Comparison of ENCODE assay signal across 9 cellular contexts in the genomic region with DNA sequence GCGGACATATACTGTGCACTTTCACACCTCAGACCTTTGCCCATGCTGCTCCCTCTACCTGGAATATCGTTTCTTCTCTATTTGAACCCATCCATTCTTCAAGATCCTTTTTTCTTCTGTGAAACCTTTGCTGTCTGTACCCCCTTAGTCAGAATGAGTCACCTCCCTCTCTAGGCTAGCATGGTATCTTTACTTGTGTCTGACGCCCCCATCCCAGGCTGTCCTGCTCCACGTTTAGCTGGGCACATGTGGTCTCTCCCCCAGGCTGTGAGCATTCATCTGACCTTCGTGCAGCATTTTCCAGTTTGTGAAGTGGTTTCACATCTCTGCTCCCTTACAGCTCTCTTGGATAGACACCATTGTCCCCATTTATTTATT. TPM values are rescaled to one million over a fixed set of nuclear protein-coding genes. Genes with fewer than 3 reads are reported as not detected.
DNase-seq lines count a peak whose midpoint lies in the region; ATAC-seq and TF ChIP-seq lines count a peak whose summit lies in the region.
"Had no signal": no experiment of that assay in that cellular context is flagged by ENCODE, and none has a peak within 500 bp of the region (broad histone marks: within the 10 kb centered on the region; RNA-seq: fewer than 3 reads in every experiment).

No MANE protein-coding gene starts in this region.

- TF ChIP-seq CTCF in adrenal gland (IDR thresholded peaks at IDR 0.05) (no peak), smooth muscle cell (IDR thresholded peaks at IDR 0.05; ENCODE audit: borderline replicate concordance, insufficient read depth, poor library complexity, severe bottlenecking) (no peak)

- H3K27ac ChIP-seq in adrenal gland, result peak overlapping the region; percentile 48 to 93 (median 71)
- H3K27ac ChIP-seq in iPS-20b (ENCODE audit: low read length), result no peak overlapping the region
- peak overlapping the region; percentile 74 for H3K27ac ChIP-seq in smooth muscle cell (ENCODE audit: low read depth)
- H3K27ac ChIP-seq in Karpas-422 (ENCODE audit: low read length), result no peak overlapping the region

- H3K79me2 ChIP-seq in smooth muscle cell (ENCODE audit: low read depth) (no peaks in the 10 kb centered on the region), Karpas-422 (ENCODE audit: low read length) (no peaks in the 10 kb centered on the region)

- WGBS in adrenal gland, 4 donors, result 22 to 31% (median 24%) methylated on average over 4 to 5 of the region's 5 CpGs
- WGBS in smooth muscle cell (ENCODE audit: low lambda C conversion rate), result 3% methylated on average over 5 of the region's 5 CpGs

- H4K20me1 ChIP-seq in smooth muscle cell (ENCODE audit: low read depth) (no peaks in the 10 kb centered on the region), Karpas-422 (ENCODE audit: insufficient read depth, low read depth, low read length) (no peaks in the 10 kb centered on the region)

- H3K9me2 ChIP-seq in Karpas-422 (replicated peaks; ENCODE audit: insufficient read depth, low read length), result no peaks in the 10 kb centered on the region

- intact Hi-C loops in adrenal gland (cut with DNase I), result no loop called here

- POLR2A ChIA-PET in HEK293T (lab: Yijun Ruan, JAX), result interaction anchor here (5.2 kb wide), 1 partner anchor 12 kb away, joined by 108 read pairs; a partner anchor contains a TSS

- no peaks in the 10 kb centered on the region for H3F3A ChIP-seq in smooth muscle cell (ENCODE audit: low read depth)

- H3K27me3 ChIP-seq in adrenal gland, result no peaks in the 10 kb centered on the region
- H3K27me3 ChIP-seq in iPS-20b (ENCODE audit: insufficient read depth, low read length), result peaks cover 22% of the 10 kb centered on the region
- no peaks in the 10 kb centered on the region for H3K27me3 ChIP-seq in smooth muscle cell (ENCODE audit: low read depth)
- H3K27me3 ChIP-seq in Karpas-422 (ENCODE audit: low read length), result no peaks in the 10 kb centered on the region

- no peak overlapping the region for H3K9ac ChIP-seq in iPS-20b (ENCODE audit: low read depth, low read length)
- no peak overlapping the region for H3K9ac ChIP-seq in smooth muscle cell (ENCODE audit: low read depth)
- H3K9ac ChIP-seq in Karpas-422 (ENCODE audit: low read length), result no peak overlapping the region

- no peak overlapping the region for H2AFZ ChIP-seq in smooth muscle cell (ENCODE audit: low read depth)
- no peak overlapping the region for H2AFZ ChIP-seq in Karpas-422 (ENCODE audit: low read length)

- H3K4me1 ChIP-seq in adrenal gland (replicated peaks in 1 of 2) (peaks cover 8 to 16% of the 10 kb centered on the region in 2 donors), iPS-20b (ENCODE audit: insufficient read depth, low read length) (peaks cover 5% of the 10 kb centered on the region), smooth muscle cell (ENCODE audit: low read depth) (peaks cover 27% of the 10 kb centered on the region), Karpas-422 (ENCODE audit: low read length) (peaks cover 9% of the 10 kb centered on the region)

- H3K9me3 ChIP-seq in adrenal gland (replicated peaks in 1 of 3) (no peaks in the 10 kb centered on the region), iPS-20b (ENCODE audit: insufficient read depth, low read depth, low read length) (no peaks in the 10 kb centered on the region), smooth muscle cell (replicated peaks; ENCODE audit: low read depth) (no peaks in the 10 kb centered on the region), Karpas-422 (ENCODE audit: low read length) (no peaks in the 10 kb centered on the region)

- H3K4me2 ChIP-seq in smooth muscle cell (peak overlapping the region; percentile 73), Karpas-422 (ENCODE audit: low read depth, low read length, poor library complexity, severe bottlenecking) (no peak overlapping the region)

- no peaks in the 10 kb centered on the region for H3K36me3 ChIP-seq in adrenal gland (replicated peaks in 1 of 2)
- H3K36me3 ChIP-seq in iPS-20b (ENCODE audit: insufficient read depth, low read depth, low read length), result no peaks in the 10 kb centered on the region
- H3K36me3 ChIP-seq in smooth muscle cell (ENCODE audit: low read depth), result no peaks in the 10 kb centered on the region
- H3K36me3 ChIP-seq in Karpas-422 (ENCODE audit: insufficient read depth, low read length), result no peaks in the 10 kb centered on the region

- no peak for TF ChIP-seq POLR2A in adrenal gland (IDR thresholded peaks at IDR 0.05)

- peak overlapping the region in 1 of 4 donors; percentile 46 for H3K4me3 ChIP-seq in adrenal gland
- H3K4me3 ChIP-seq in iPS-20b (ENCODE audit: low read length), result peak overlapping the region; percentile 46; the same call in 1 of the 2 replicates
- no peak overlapping the region for H3K4me3 ChIP-seq in smooth muscle cell
- H3K4me3 ChIP-seq in Karpas-422 (ENCODE audit: low read length), result no peak overlapping the region

- CTCF ChIA-PET in HEK293T (lab: Yijun Ruan, JAX), result interaction anchor here (1.5 to 1.8 kb wide), 2 partner anchors 9 to 11 kb away, joined by 5 to 7 read pairs; no protein-coding TSS in a partner anchor

- DNase-seq in HEK293T (ENCODE audit: extremely low spot score) (no peak), adrenal gland (no peak), smooth muscle cell (lab: John Stamatoyannopoulos, UW; ENCODE audit: unreplicated experiment) (no peak), NCI-H748 treated with DMSO at 0.1 percent for 48 hours (lab: John Stamatoyannopoulos, UW) (no peak), Karpas-422 (no peak), kidney glomerular epithelial cell (lab: John Stamatoyannopoulos, UW) (no peak)
- DNase-seq: activated effector memory CD4-positive, alpha-beta T cell treated with anti-CD3 and anti-CD28 coated beads, Interleukin-2, amount 50 U/mL, for 16 hours had no signal

- ATAC-seq in HG03460 (IDR thresholded peaks at IDR 0.05; ENCODE audit: unreplicated experiment), result no peak

TF ChIP-seq in HEK293T, 16 proteins besides CTCF, POLR2A, EP300 and RAD21:
- peak; percentile 29; the same call in 1 of the 2 replicates for TF ChIP-seq L3MBTL2 (conservative IDR thresholded peaks at IDR 0.05)
- TF ChIP-seq SUZ12 (IDR thresholded peaks at IDR 0.05), result no peak

RNA-seq across cellular contexts. Expression of a gene that starts 14.3 kb away (rescaled TPM):
- 10 to 100 TPM in 7 of 8 donors, 1 to 10 TPM in 1; 6.5 to 73.3 (median 40.4) TPM for total RNA-seq in adrenal gland
- 10 to 100 TPM in 2 of 3 donors, 1 to 10 TPM in 1; 5.5 to 24.9 (median 10.9) TPM for polyA plus RNA-seq in adrenal gland
- 46.9 and 53.2 TPM in 2 replicates for total RNA-seq in smooth muscle cell
- polyA plus RNA-seq in smooth muscle cell, result 39.7 and 50.9 TPM in 2 replicates
- total RNA-seq in Karpas-422 (2014; rRNA removed; shearing (Covaris generic); ENCODE audit: low replicate concordance), result 63.6 and 99.8 TPM in 2 replicates

Comparison
In these comparisons a context has a peak if more than half of its experiments do, and no peak if none do; other contexts are left out.
1. H3K27ac ChIP-seq: peak in adrenal gland (5 of 5) and smooth muscle cell (single experiment); none in iPS-20b (single experiment) and Karpas-422 (single experiment).